8 cellular contexts compared by ENCODE assay signal in genomic region chr10:132396495-132397035, GRCh38. TPM values are rescaled to one million over a fixed set of nuclear protein-coding genes. Genes with fewer than 3 reads are reported as not detected.
DNase-seq lines count a peak whose midpoint lies in the region; ATAC-seq and TF ChIP-seq lines count a peak whose summit lies in the region.

No MANE protein-coding gene starts in this region.

- BruUV-seq in MCF 10A (replicated peaks; lab: Mats Ljungman, UMichigan) = no TSS peak

- H3K27me3 Mint-ChIP-seq in T-helper 2 cell treated with Interferon-gamma antibody and Interleukin-4, amounts not matched to agents 5 μg/mL and 100 μg/mL, for 36 hours (ENCODE audit: low read depth) = peaks cover 15% of the 10 kb centered on the region
- H3K27me3 Mint-ChIP-seq in MCF 10A (ENCODE audit: insufficient read depth, unreplicated experiment) = no peaks in the 10 kb centered on the region

- intact Hi-C loops in MCF 10A (cut with micrococcal nuclease) = loop anchor here (1.0 kb wide), 1 partner anchor 50 kb away; no protein-coding TSS in a partner anchor

- H3K36me3 Mint-ChIP-seq in T-helper 2 cell treated with Interferon-gamma antibody and Interleukin-4, amounts not matched to agents 5 μg/mL and 100 μg/mL, for 36 hours (ENCODE audit: low read depth) = no peaks in the 10 kb centered on the region
- H3K36me3 Mint-ChIP-seq in MCF 10A (ENCODE audit: insufficient read depth, unreplicated experiment) = no peaks in the 10 kb centered on the region

- H3K27ac Mint-ChIP-seq in T-helper 2 cell treated with Interferon-gamma antibody and Interleukin-4, amounts not matched to agents 5 μg/mL and 100 μg/mL, for 36 hours = no peak overlapping the region
- H3K27ac Mint-ChIP-seq in MCF 10A (ENCODE audit: low read depth, unreplicated experiment) = no peak overlapping the region

- peak; percentile 21 for TF ChIP-seq CTCF in MCF 10A (IDR thresholded peaks at IDR 0.05; ENCODE audit: unreplicated experiment)

- DNase-seq in NCI-H748 (lab: John Stamatoyannopoulos, UW; ENCODE audit: unreplicated experiment) (peak; percentile 30), NCI-H748 treated with DMSO at 0.1 percent for 48 hours (lab: John Stamatoyannopoulos, UW) (no peak), MCF 10A (ENCODE audit: unreplicated experiment) (peak; percentile 34), left kidney (ENCODE audit: low read depth, low spot score) (peak; percentile 93), Ammon's horn (ENCODE audit: low spot score) (no peak)
- peak; percentile 40 for DNase-seq in T-helper 2 cell treated with Interferon-gamma antibody and Interleukin-4, amounts not matched to agents 5 μg/mL and 100 μg/mL, for 36 hours (ENCODE audit: low spot score)
- peak; percentile 27 for DNase-seq in stimulated activated CD8-positive, alpha-beta memory T cell treated with anti-CD3 and anti-CD28 coated beads, Interleukin-15, amount 100 ng/mL, for 1 hour (ENCODE audit: low read depth)

- CTCF ChIA-PET in MCF 10A (lab: Yijun Ruan, JAX) = interaction anchor here (2.4 kb wide), 1 partner anchor 22 kb away, joined by 9 read pairs; no protein-coding TSS in a partner anchor

- H3K9me3 Mint-ChIP-seq in T-helper 2 cell treated with Interferon-gamma antibody and Interleukin-4, amounts not matched to agents 5 μg/mL and 100 μg/mL, for 36 hours = peaks cover 9% of the 10 kb centered on the region
- H3K9me3 Mint-ChIP-seq in MCF 10A (ENCODE audit: unreplicated experiment) = peaks cover 12% of the 10 kb centered on the region

- no peak overlapping the region for H3K4me3 Mint-ChIP-seq in T-helper 2 cell treated with Interferon-gamma antibody and Interleukin-4, amounts not matched to agents 5 μg/mL and 100 μg/mL, for 36 hours
- H3K4me3 Mint-ChIP-seq in MCF 10A (ENCODE audit: unreplicated experiment) = peak overlapping the region; percentile 81

- ATAC-seq in HG03342 (IDR thresholded peaks at IDR 0.05; ENCODE audit: unreplicated experiment) = peak; percentile 60

- H3K4me1 Mint-ChIP-seq in T-helper 2 cell treated with Interferon-gamma antibody and Interleukin-4, amounts not matched to agents 5 μg/mL and 100 μg/mL, for 36 hours (ENCODE audit: low read depth) = peaks cover 6% of the 10 kb centered on the region
- peaks cover 11% of the 10 kb centered on the region for H3K4me1 Mint-ChIP-seq in MCF 10A (ENCODE audit: insufficient read depth, unreplicated experiment)

- POLR2A ChIA-PET in MCF 10A (lab: Yijun Ruan, JAX) = interaction anchor here (0.6 to 2.6 kb wide), 4 partner anchors 22 to 51 kb away, joined by 3 to 17 read pairs (median 10); no protein-coding TSS in a partner anchor

RNA-seq across cellular contexts. Expression of gene PWWP2B, which starts 0.4 kb away (rescaled TPM):
- 10.0 and 13.0 TPM in 2 replicates for total RNA-seq in MCF 10A (2022)

Comparison
In these comparisons a context has a peak if more than half of its experiments do, and no peak if none do; other contexts are left out.
1. DNase-seq: peak in NCI-H748 (single experiment), T-helper 2 cell treated with Interferon-gamma antibody and Interleukin-4, amounts not matched to agents 5 μg/mL and 100 μg/mL, for 36 hours (single experiment), MCF 10A (single experiment), left kidney (single experiment) and stimulated activated CD8-positive, alpha-beta memory T cell treated with anti-CD3 and anti-CD28 coated beads, Interleukin-15, amount 100 ng/mL, for 1 hour (single experiment); none in NCI-H748 treated with DMSO at 0.1 percent for 48 hours (single experiment) and Ammon's horn (single experiment).